Comparison of ENCODE assay signal across 10 cellular contexts in genomic region chr1:182193908-182194550, GRCh38.
DNase-seq lines count a peak whose midpoint lies in the region; ATAC-seq and TF ChIP-seq lines count a peak whose summit lies in the region.
"Had no signal": no experiment of that assay in that cellular context is flagged by ENCODE, and none has a peak within 500 bp of the region (broad histone marks: within the 10 kb centered on the region; RNA-seq: fewer than 3 reads in every experiment).

No MANE protein-coding gene starts in this region.

- H3K14ac ChIP-seq in neuronal stem cell (ENCODE audit: low read length): no peak overlapping the region

- H2BK120ac ChIP-seq in neuronal stem cell (ENCODE audit: low read depth, low read length): no peak overlapping the region

- no peak overlapping the region for H2BK15ac ChIP-seq in neuronal stem cell (ENCODE audit: low read length)

- H3K36me3 ChIP-seq in right lobe of liver: no peaks in the 10 kb centered on the region
- no peaks in the 10 kb centered on the region for H3K36me3 ChIP-seq in neuronal stem cell (replicated peaks in 1 of 2; ENCODE audit: control insufficient read depth in 2 of 2, insufficient read depth in 2 of 2, low read length in 2 of 2)
- H3K36me3 ChIP-seq: transverse colon had no signal

- no peak for TF ChIP-seq POLR2A in right lobe of liver (IDR thresholded peaks at IDR 0.05)

- H3K27ac ChIP-seq in right lobe of liver (no peak overlapping the region), neuronal stem cell (replicated peaks; ENCODE audit: low read length) (no peak overlapping the region)
- H3K27ac ChIP-seq: transverse colon had no signal

- H3K9me3 ChIP-seq in right lobe of liver: no peaks in the 10 kb centered on the region
- no peaks in the 10 kb centered on the region for H3K9me3 ChIP-seq in neuronal stem cell (replicated peaks in 1 of 2; ENCODE audit: control insufficient read depth in 2 of 2, insufficient read depth in 1 of 2, low read depth in 1 of 2, low read length in 2 of 2)
- H3K9me3 ChIP-seq: transverse colon had no signal

- no peak overlapping the region for H3K4me2 ChIP-seq in neuronal stem cell (ENCODE audit: insufficient read depth, low read length, poor library complexity, severe bottlenecking)

- no peak overlapping the region for H2AK5ac ChIP-seq in neuronal stem cell (ENCODE audit: low read depth, low read length)

- H3K4me3 ChIP-seq in astrocyte of the spinal cord (ENCODE audit: low read depth, low read length) (no peak overlapping the region), right lobe of liver (no peak overlapping the region), neuronal stem cell (ENCODE audit: low read length in 2 of 2) (no peak overlapping the region)
- H3K4me3 ChIP-seq: transverse colon had no signal

- H3K4me1 ChIP-seq in right lobe of liver (no peaks in the 10 kb centered on the region), neuronal stem cell (ENCODE audit: control insufficient read depth in 2 of 2, insufficient read depth in 1 of 2, low read depth in 1 of 2, low read length in 2 of 2) (peaks cover 3 to 4% of the 10 kb centered on the region in 2 donors)

- 70% methylated on average over 4 of the region's 4 CpGs for whole genome bisulfite sequencing in right lobe of liver (ENCODE audit: insufficient coverage, low coverage, low lambda C conversion rate, missing lambda C conversion rate)
- no CpG with 5 or more reads among the region's 4 CpGs for WGBS in neuronal stem cell (ENCODE audit: extremely low coverage in 2 of 2, insufficient read length in 2 of 2, insufficient replicate concordance in 1 of 2), 2 donors

- H2BK5ac ChIP-seq in neuronal stem cell (ENCODE audit: low read length): no peak overlapping the region

- in situ Hi-C loops in astrocyte of the spinal cord (cut with HindIII; ENCODE audit: low sequenced_read_pairs): no loop called here

- no peak overlapping the region for H2AFZ ChIP-seq in neuronal stem cell (ENCODE audit: low read length)

- DNase-seq in AG08396 (ENCODE audit: low spot score) (peak; percentile 65), HS-5 (ENCODE audit: low read depth) (peak; percentile 84), astrocyte of the spinal cord (ENCODE audit: low read depth, low spot score) (peak; percentile 11), right lobe of liver (no peak), SW480 (ENCODE audit: low spot score) (no peak), neuronal stem cell (ENCODE audit: low spot score) (no peak)
- DNase-seq in activated naive CD4-positive, alpha-beta T cell treated with anti-CD3 and anti-CD28 coated beads, Interleukin-2, amount 50 U/mL, for 16 hours: no peak
- DNase-seq: NCI-H2081, transverse colon had no signal

- no peak overlapping the region for H3K9ac ChIP-seq in neuronal stem cell (ENCODE audit: low read depth, low read length, poor library complexity)

- H3K4ac ChIP-seq in neuronal stem cell (ENCODE audit: low read length): no peak overlapping the region

- H4K8ac ChIP-seq in neuronal stem cell (ENCODE audit: low read depth, low read length): no peak overlapping the region

- TF ChIP-seq CTCF in astrocyte of the spinal cord (IDR thresholded peaks at IDR 0.05; ENCODE audit: low read depth, low read length) (no peak), right lobe of liver (IDR thresholded peaks at IDR 0.05) (no peak)

- intact Hi-C loops in right lobe of liver (cut with DNase I): no loop called here

- H3K18ac ChIP-seq in neuronal stem cell (ENCODE audit: low read length): no peak overlapping the region

- H3K23ac ChIP-seq in neuronal stem cell (ENCODE audit: low read depth, low read length, poor library complexity): no peak overlapping the region

- no peaks in the 10 kb centered on the region for H3K27me3 ChIP-seq in right lobe of liver
- peaks cover 0 to 9% (median 0%) of the 10 kb centered on the region in 3 experiments for H3K27me3 ChIP-seq in neuronal stem cell (ENCODE audit: control insufficient read depth in 3 of 3, insufficient read depth in 3 of 3, low read depth in 1 of 3, low read length in 3 of 3)
- H3K27me3 ChIP-seq: transverse colon had no signal

- no peaks in the 10 kb centered on the region for H3K79me1 ChIP-seq in neuronal stem cell (ENCODE audit: low read depth, low read length)

- H2BK12ac ChIP-seq in neuronal stem cell (ENCODE audit: low read length): no peak overlapping the region

- peak in 3 of 4 donors; percentile 28 to 38 (median 38) for ATAC-seq in right lobe of liver
- ATAC-seq in HG02623 (IDR thresholded peaks at IDR 0.05; ENCODE audit: unreplicated experiment): no peak

- H4K91ac ChIP-seq in neuronal stem cell (ENCODE audit: low read depth, low read length, poor library complexity): no peak overlapping the region

Comparison
In these comparisons a context has a peak if more than half of its experiments do, and no peak if none do; other contexts are left out.
1. DNase-seq: peak in AG08396 (single experiment), HS-5 (single experiment) and astrocyte of the spinal cord (single experiment); none in right lobe of liver (0 of 3), SW480 (single experiment), neuronal stem cell (single experiment) and activated naive CD4-positive, alpha-beta T cell treated with anti-CD3 and anti-CD28 coated beads, Interleukin-2, amount 50 U/mL, for 16 hours (single experiment).